Comparison of ENCODE assay signal across 20 cellular contexts in genomic region chr16:62194828-62195227, GRCh38.
DNase-seq lines count a peak whose midpoint lies in the region; ATAC-seq and TF ChIP-seq lines count a peak whose summit lies in the region.
"Had no signal": no experiment of that assay in that cellular context is flagged by ENCODE, and none has a peak within 500 bp of the region (broad histone marks: within the 10 kb centered on the region; RNA-seq: fewer than 3 reads in every experiment).

No MANE protein-coding gene starts in this region.

- no peaks in the 10 kb centered on the region for H3K9me3 Mint-ChIP-seq in H9
- peaks cover 11% of the 10 kb centered on the region for H3K9me3 Mint-ChIP-seq in CD8-positive, alpha-beta T cell

- no peak overlapping the region for H3T11ph ChIP-seq in H9 (ENCODE audit: low read length)

- no peaks in the 10 kb centered on the region for H3K4me1 ChIP-seq in H9 (ENCODE audit: insufficient read depth, low read length)
- no peaks in the 10 kb centered on the region for H3K4me1 ChIP-seq in CD8-positive, alpha-beta T cell (ENCODE audit: insufficient read depth, low read length)
- H3K4me1 ChIP-seq in mucosa of descending colon (ENCODE audit: low read depth), result no peaks in the 10 kb centered on the region
- H3K4me1 ChIP-seq in upper lobe of right lung, result no peaks in the 10 kb centered on the region
- H3K4me1 ChIP-seq: adrenal gland, Caco-2, vagina had no signal

- no peak overlapping the region for H4K5ac ChIP-seq in H9 (ENCODE audit: insufficient read length, low read depth, low read length)

- H4K91ac ChIP-seq in H9 (ENCODE audit: insufficient read length, low read depth, low read length), result no peak overlapping the region

- H2AK5ac ChIP-seq in H9 (ENCODE audit: insufficient read length, low read length), result no peak overlapping the region

- POLR2A ChIA-PET in CD8-positive, alpha-beta T cell (lab: Charles Lee), result interaction anchor here (0.6 kb wide), 1 partner anchor 1467 kb away, joined by 3 read pairs; no protein-coding TSS in a partner anchor

- ATAC-seq in CD8-positive, alpha-beta T cell, result no peak
- ATAC-seq in mucosa of descending colon (no peak), upper lobe of right lung (no peak)
- ATAC-seq: sciatic nerve; stimulated activated naive CD8-positive, alpha-beta T cell treated with anti-CD3 and anti-CD28 coated beads, Interleukin-15, amount 100 ng/mL, for 72 hours had no signal

- H3K4me1 Mint-ChIP-seq in H9, result peaks cover 0 to 2% of the 10 kb centered on the region in 2 experiments; a peak in 2 of 4 replicates
- no peaks in the 10 kb centered on the region for H3K4me1 Mint-ChIP-seq in CD8-positive, alpha-beta T cell (ENCODE audit: low read depth)
- H3K4me1 Mint-ChIP-seq: stimulated activated naive CD8-positive, alpha-beta T cell treated with anti-CD3 and anti-CD28 coated beads, Interleukin-15, amount 100 ng/mL, for 72 hours had no signal

- no peak overlapping the region for H4K8ac ChIP-seq in H9 (replicated peaks; ENCODE audit: insufficient read length, low read depth, low read length)

- CTCF ChIA-PET in CD8-positive, alpha-beta T cell (lab: Charles Lee), result no interaction called here

- no peaks in the 10 kb centered on the region for H3K79me2 ChIP-seq in H9 (ENCODE audit: insufficient read depth, low read length)

- no peak overlapping the region for H3K18ac ChIP-seq in H9 (ENCODE audit: insufficient read length, low read depth, low read length)

- no peak overlapping the region for H3K9ac ChIP-seq in H9 (ENCODE audit: extremely low read depth, insufficient read length, low read length)

- H2BK5ac ChIP-seq in H9 (ENCODE audit: insufficient read length, low read length), result no peak overlapping the region

- no peak overlapping the region for H3K27ac ChIP-seq in 22Rv1
- no peak overlapping the region for H3K27ac ChIP-seq in H9 (ENCODE audit: insufficient read length, low read depth, low read length)
- no peak overlapping the region for H3K27ac ChIP-seq in CD8-positive, alpha-beta T cell (ENCODE audit: low read depth, low read length)
- H3K27ac ChIP-seq in upper lobe of right lung, result no peak overlapping the region
- H3K27ac ChIP-seq: adrenal gland, vagina had no signal

- H3K36me3 Mint-ChIP-seq in H9 (ENCODE audit: insufficient read depth in 1 of 3, low read depth in 3 of 3), result no peaks in the 10 kb centered on the region
- H3K36me3 Mint-ChIP-seq in CD8-positive, alpha-beta T cell, result no peaks in the 10 kb centered on the region

- no peak overlapping the region for H3K14ac ChIP-seq in H9 (ENCODE audit: insufficient read depth, low read length)

- no peak overlapping the region for H3K23ac ChIP-seq in H9 (ENCODE audit: insufficient read length, low read depth, low read length)

- no peaks in the 10 kb centered on the region for H3K79me1 ChIP-seq in H9 (ENCODE audit: insufficient read depth, low read depth, low read length, poor library complexity, severe bottlenecking)

- no peak overlapping the region for H2AFZ ChIP-seq in H9 (ENCODE audit: low read length)

- H3K27ac Mint-ChIP-seq in H9, result no peak overlapping the region
- no peak overlapping the region for H3K27ac Mint-ChIP-seq in CD8-positive, alpha-beta T cell
- H3K27ac Mint-ChIP-seq: stimulated activated naive CD8-positive, alpha-beta T cell treated with anti-CD3 and anti-CD28 coated beads, Interleukin-15, amount 100 ng/mL, for 72 hours; T-helper 2 cell treated with Interferon-gamma antibody and Interleukin-4, amounts not matched to agents 5 μg/mL and 100 μg/mL, for 36 hours had no signal

- H3K27me3 ChIP-seq in H9 (ENCODE audit: insufficient read depth, low read length) (no peaks in the 10 kb centered on the region), upper lobe of right lung (no peaks in the 10 kb centered on the region)
- H3K27me3 ChIP-seq in CD8-positive, alpha-beta T cell (ENCODE audit: insufficient read depth, low read length), result no peaks in the 10 kb centered on the region
- H3K27me3 ChIP-seq: adrenal gland, MG63, vagina had no signal

- H3K36me3 ChIP-seq in CD8-positive, alpha-beta T cell (ENCODE audit: insufficient read depth, low read length), result no peaks in the 10 kb centered on the region
- H3K36me3 ChIP-seq in mucosa of descending colon (ENCODE audit: low read depth), result no peaks in the 10 kb centered on the region
- H3K36me3 ChIP-seq in upper lobe of right lung, result no peaks in the 10 kb centered on the region
- H3K36me3 ChIP-seq: adrenal gland, MG63, vagina had no signal

- H3K4ac ChIP-seq in H9 (ENCODE audit: low read depth, low read length), result no peak overlapping the region

- no peak overlapping the region for H3K4me3 Mint-ChIP-seq in H9
- no peak overlapping the region for H3K4me3 Mint-ChIP-seq in CD8-positive, alpha-beta T cell
- H3K4me3 Mint-ChIP-seq: stimulated activated naive CD8-positive, alpha-beta T cell treated with anti-CD3 and anti-CD28 coated beads, Interleukin-15, amount 100 ng/mL, for 72 hours; T-helper 2 cell treated with Interferon-gamma antibody and Interleukin-4, amounts not matched to agents 5 μg/mL and 100 μg/mL, for 36 hours had no signal

- DNase-seq in H9 (no peak), SHP77 (lab: John Stamatoyannopoulos, UW) (peak; percentile 11 to 13), glomerular visceral epithelial cell (ENCODE audit: extremely low spot score) (peak; percentile 4), NCI-H2081 treated with DMSO at 0.1 percent for 48 hours (lab: John Stamatoyannopoulos, UW) (no peak), mucosa of descending colon (no peak), upper lobe of right lung (no peak)
- no peak for DNase-seq in CD8-positive, alpha-beta T cell
- DNase-seq: activated effector memory CD4-positive, alpha-beta T cell treated with Interleukin-2 at 50 U/mL for 16 hours; adrenal gland; Caco-2; cerebellar nuclear complex; hypothalamus; MG63; NCI-H774; nucleus accumbens; stimulated activated naive CD8-positive, alpha-beta T cell treated with anti-CD3 and anti-CD28 coated beads, Interleukin-15, amount 100 ng/mL, for 72 hours had no signal

- no peaks in the 10 kb centered on the region for H3K27me3 Mint-ChIP-seq in H9 (ENCODE audit: low read depth)
- H3K27me3 Mint-ChIP-seq in CD8-positive, alpha-beta T cell (ENCODE audit: low read depth), result no peaks in the 10 kb centered on the region
- H3K27me3 Mint-ChIP-seq: stimulated activated naive CD8-positive, alpha-beta T cell treated with anti-CD3 and anti-CD28 coated beads, Interleukin-15, amount 100 ng/mL, for 72 hours had no signal

- H2BK12ac ChIP-seq in H9 (ENCODE audit: insufficient read length, low read depth, low read length), result no peak overlapping the region

- TF ChIP-seq CTCF in 22Rv1 (IDR thresholded peaks at IDR 0.05) (peak; percentile 48), H9 (conservative IDR thresholded peaks at IDR 0.05) (peak; percentile 50), mucosa of descending colon (IDR thresholded peaks at IDR 0.05) (no peak), upper lobe of right lung (IDR thresholded peaks at IDR 0.05) (no peak)
- no peak for TF ChIP-seq CTCF in CD8-positive, alpha-beta T cell (IDR thresholded peaks at IDR 0.05)

- no peak overlapping the region for H2BK20ac ChIP-seq in H9 (ENCODE audit: low read depth, low read length, poor library complexity, severe bottlenecking)

- no CpG with 5 or more reads among the region's 3 CpGs for WGBS in H9 (ENCODE audit: extremely low coverage, insufficient read length, low lambda C conversion rate)

- H2BK120ac ChIP-seq in H9 (ENCODE audit: low read depth, low read length, poor library complexity, severe bottlenecking), result no peak overlapping the region

- intact Hi-C loops in CD8-positive, alpha-beta T cell (cut with DNase I, micrococcal nuclease), result no loop called here
- intact Hi-C loops in mucosa of descending colon (cut with DNase I, micrococcal nuclease), result no loop called here
- intact Hi-C loops in upper lobe of right lung (cut with DNase I), result no loop called here

- H3K9me3 ChIP-seq in H9 (ENCODE audit: control insufficient read depth, low read depth, low read length) (no peaks in the 10 kb centered on the region), mucosa of descending colon (no peaks in the 10 kb centered on the region), upper lobe of right lung (no peaks in the 10 kb centered on the region)
- H3K9me3 ChIP-seq in CD8-positive, alpha-beta T cell (ENCODE audit: low read length), result no peaks in the 10 kb centered on the region
- H3K9me3 ChIP-seq: adrenal gland, Caco-2, MG63, vagina had no signal

- H3K4me2 ChIP-seq in H9 (ENCODE audit: insufficient read depth, insufficient read length, low read length), result no peak overlapping the region

- H3K4me3 ChIP-seq in CD8-positive, alpha-beta T cell (ENCODE audit: low read depth, low read length), result no peak overlapping the region
- H3K4me3 ChIP-seq in mucosa of descending colon (no peak overlapping the region), upper lobe of right lung (no peak overlapping the region)
- H3K4me3 ChIP-seq: adrenal gland, MG63, vagina had no signal

- H3K56ac ChIP-seq in H9 (ENCODE audit: insufficient read length, low read depth, low read length), result no peak overlapping the region

- no peaks in the 10 kb centered on the region for H3K23me2 ChIP-seq in H9 (ENCODE audit: insufficient read length, low read depth, low read length, poor library complexity, severe bottlenecking)

- no peaks in the 10 kb centered on the region for H4K20me1 ChIP-seq in H9 (ENCODE audit: control insufficient read depth, insufficient read depth, insufficient read length)

- no peak overlapping the region for H2BK15ac ChIP-seq in H9 (ENCODE audit: low read depth, low read length)

Comparison
In these comparisons a context has a peak if more than half of its experiments do, and no peak if none do; other contexts are left out.
1. CTCF ChIP-seq: peak in 22Rv1 (single experiment) and H9 (single experiment); none in CD8-positive, alpha-beta T cell (single experiment), mucosa of descending colon (single experiment) and upper lobe of right lung (single experiment).
2. DNase-seq: peak in SHP77 (2 of 2) and glomerular visceral epithelial cell (single experiment); none in H9 (single experiment), CD8-positive, alpha-beta T cell (0 of 7), NCI-H2081 treated with DMSO at 0.1 percent for 48 hours (single experiment), mucosa of descending colon (0 of 3) and upper lobe of right lung (single experiment).